ENCODE assay signal across 8 cellular contexts in genomic region chr3:76702676-76703075, GRCh38.
"Had no signal": no experiment of that assay in that cellular context is flagged by ENCODE, and none has a peak within 500 bp of the region (broad histone marks: within the 10 kb centered on the region; RNA-seq: fewer than 3 reads in every experiment).

No MANE protein-coding gene starts in this region.

- FAIRE-seq: H54, HTR-8/SVneo, K562 had no signal

- H3K36me3 ChIP-seq: HAP-1 had no signal

- H3K27ac Mint-ChIP-seq: HFFc6 had no signal

- DNase-seq: GOT3, HFFc6, IMR-90, KG1 had no signal

- H3K4me3 ChIP-seq: HAP-1, K562 had no signal

- H3K9me3 ChIP-seq: HAP-1 had no signal

- H3K4me3 Mint-ChIP-seq: HFFc6 had no signal
